ENCODE assay signal across 8 cellular contexts in the genomic region with DNA sequence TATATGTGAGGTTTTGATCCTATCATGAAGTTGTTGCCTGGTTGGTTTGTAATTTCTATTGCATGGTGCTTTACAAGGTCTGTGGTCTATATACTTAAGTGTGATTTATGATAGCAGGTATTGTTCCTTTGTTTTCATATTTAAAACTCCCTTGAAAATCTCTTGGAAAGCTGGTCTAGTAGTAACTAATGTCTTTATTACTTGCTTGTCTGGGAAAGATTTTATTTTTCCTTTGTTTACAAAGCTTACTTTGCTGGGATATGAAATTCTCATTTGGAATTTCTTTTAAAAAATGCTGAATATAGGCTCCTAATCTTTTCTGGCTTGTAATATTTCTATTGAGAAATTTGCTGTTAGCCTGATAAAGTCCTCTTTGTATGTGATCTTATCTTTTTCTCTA.
"Had no signal": no experiment of that assay in that cellular context is flagged by ENCODE, and none has a peak within 500 bp of the region (broad histone marks: within the 10 kb centered on the region; RNA-seq: fewer than 3 reads in every experiment).

No MANE protein-coding gene starts in this region.

- H3K4me3 ChIP-seq: GM23248, GM23338, HAP-1 had no signal

- DNase-seq: GM23248, GOT3, H7, H9, HCEC 1CT, HFFc6 had no signal

- H3K9ac ChIP-seq: GM23248 had no signal

- H3K4me3 Mint-ChIP-seq: GM23338, H9, HFFc6 had no signal

- H3K4me1 Mint-ChIP-seq: GM23338, H9 had no signal

- H3K27ac Mint-ChIP-seq: GM23338, H9, HFFc6 had no signal

- H3K27ac ChIP-seq: GM23248 had no signal

- H3K36me3 ChIP-seq: HAP-1 had no signal

- H3K4me1 ChIP-seq: HAP-1 had no signal
